Comparison of ENCODE assay signal across 24 cellular contexts in genomic region chr1:219778793-219779369, GRCh38.
"Had no signal": no experiment of that assay in that cellular context is flagged by ENCODE, and none has a peak within 500 bp of the region (broad histone marks: within the 10 kb centered on the region; RNA-seq: fewer than 3 reads in every experiment).

No MANE protein-coding gene starts in this region.

- H3K9me3 ChIP-seq: colonic mucosa, esophagus muscularis mucosa, gastrocnemius medialis, lower lobe of right lung, mucosa of descending colon had no signal

- H3K4me3 ChIP-seq: colonic mucosa, esophagus muscularis mucosa, gastrocnemius medialis, heart right ventricle, left lung, lower lobe of right lung, mucosa of descending colon had no signal

- H3K27me3 Mint-ChIP-seq: dendritic cell treated with granulocyte-macrophage colony-stimulating factor and Interleukin-4, amounts not matched to agents 40 ng/mL and 50 ng/mL, for 4 days had no signal

- H3K9me3 Mint-ChIP-seq: dendritic cell treated with granulocyte-macrophage colony-stimulating factor and Interleukin-4, amounts not matched to agents 40 ng/mL and 50 ng/mL, for 4 days; mesothelial cell of epicardium had no signal

- H3K27ac Mint-ChIP-seq: dendritic cell treated with granulocyte-macrophage colony-stimulating factor and Interleukin-4, amounts not matched to agents 40 ng/mL and 50 ng/mL, for 4 days; mesothelial cell of epicardium; naive B cell had no signal

- H3K4me1 ChIP-seq: colonic mucosa, gastrocnemius medialis, heart right ventricle, left lung had no signal

- ATAC-seq: gastrocnemius medialis, heart right ventricle, left lung, left ventricle myocardium superior, lower lobe of right lung, mucosa of descending colon had no signal

- FAIRE-seq: endothelial cell of umbilical vein, islet of Langerhans, keratinocyte had no signal

- H3K36me3 Mint-ChIP-seq: mesothelial cell of epicardium, naive B cell had no signal

- H3K27me3 ChIP-seq: colonic mucosa, esophagus muscularis mucosa, gastrocnemius medialis, heart right ventricle, left lung had no signal

- H3K4me3 Mint-ChIP-seq: dendritic cell treated with granulocyte-macrophage colony-stimulating factor and Interleukin-4, amounts not matched to agents 40 ng/mL and 50 ng/mL, for 4 days; mesothelial cell of epicardium; naive B cell had no signal

- H3K36me3 ChIP-seq: colonic mucosa, esophagus muscularis mucosa, gastrocnemius medialis, heart right ventricle, left lung, lower lobe of right lung had no signal

- DNase-seq: colonic mucosa; cortex of kidney; effector CD4-positive, alpha-beta T cell; effector memory CD4-positive, alpha-beta T cell; foreskin fibroblast; foreskin melanocyte; gastrocnemius medialis; glutamatergic neuron; head of caudate nucleus; heart right ventricle; hippocampal formation; left cardiac atrium; left lung; left ventricle myocardium superior; lower lobe of right lung; mesenchymal stem cell; mucosa of descending colon; naive B cell had no signal

- H3K27ac ChIP-seq: colonic mucosa, esophagus muscularis mucosa, gastrocnemius medialis, heart right ventricle, left lung, lower lobe of right lung had no signal
